8 cellular contexts compared by ENCODE assay signal in the genomic region with DNA sequence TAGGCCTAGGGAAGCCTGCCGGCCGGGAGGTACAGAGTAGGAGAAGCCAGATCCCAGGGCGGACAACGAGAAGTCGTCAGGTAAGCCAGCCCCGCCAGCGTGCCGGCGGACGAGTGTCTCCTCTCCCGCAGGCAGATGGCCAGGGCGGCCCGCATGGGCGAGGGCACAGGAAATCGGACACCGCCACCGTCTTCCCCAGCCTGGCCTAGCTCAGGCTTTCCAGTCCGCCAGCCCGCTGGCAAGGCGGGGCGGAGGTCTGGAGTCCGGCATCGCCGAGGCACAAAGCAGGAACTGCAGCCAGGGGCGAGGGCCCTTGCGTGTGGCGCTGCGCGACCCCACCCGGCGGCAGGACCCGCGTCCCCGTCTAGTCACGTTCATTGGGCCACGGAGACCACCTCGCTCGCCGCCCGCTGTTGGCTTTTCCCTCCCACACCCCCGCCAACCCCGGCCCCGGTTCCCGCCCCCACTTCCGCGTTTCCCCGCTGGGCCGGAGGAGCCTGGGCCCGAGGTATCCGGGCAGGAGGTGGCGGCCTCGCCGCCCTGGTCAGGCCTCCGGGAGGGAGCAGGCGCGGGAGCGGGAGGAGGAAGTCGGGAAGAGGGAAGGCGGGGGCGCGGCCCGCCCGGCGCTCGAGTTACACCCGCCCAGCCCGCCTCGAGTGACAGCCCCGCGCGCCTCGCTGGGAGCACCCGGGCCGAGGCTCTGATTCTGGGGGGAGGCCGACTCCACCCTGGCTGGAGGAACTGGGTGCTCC. TPM values are rescaled to one million over a fixed set of nuclear protein-coding genes. Genes with fewer than 3 reads are reported as not detected.
DNase-seq lines count a peak whose midpoint lies in the region; ATAC-seq and TF ChIP-seq lines count a peak whose summit lies in the region.

A gene (plus strand): TSS at position 655 of the 752 bp plus-strand sequence. CDS start 39,727 bp downstream, outside the sequence.

- 0 out of 2 replicates have a peak, but pooled peaks cover 9% of the 10 kb centered on the region for H3F3A ChIP-seq in Loucy (ENCODE audit: low read depth)

- H3K9me3 ChIP-seq in Loucy (ENCODE audit: insufficient read depth, low read depth, low read length) (no peaks in the 10 kb centered on the region), heart left ventricle (no peaks in the 10 kb centered on the region), upper lobe of right lung (no peaks in the 10 kb centered on the region)

- H4K20me1 ChIP-seq in Loucy (ENCODE audit: insufficient read depth, low read length, poor library complexity, severe bottlenecking), result no peaks in the 10 kb centered on the region

- no peak for TF ChIP-seq CTCF in Loucy (conservative IDR thresholded peaks at IDR 0.05; ENCODE audit: low read length)
- TF ChIP-seq CTCF in heart left ventricle (IDR thresholded peaks at IDR 0.05), result peak in 5 of 12 donors; percentile 7 to 25 (median 18)
- peak; percentile 18 for TF ChIP-seq CTCF in upper lobe of right lung (IDR thresholded peaks at IDR 0.05)

- H2AFZ ChIP-seq in Loucy (ENCODE audit: low read length), result peak within 1 kb of the TSS; percentile 64

- H3K4me3 ChIP-seq in Loucy (ENCODE audit: low read length, poor library complexity, severe bottlenecking) (peak within 1 kb of the TSS; percentile 77), heart left ventricle (peak within 1 kb of the TSS; percentile 62 to 92 (median 74)), upper lobe of right lung (peak within 1 kb of the TSS; percentile 64)

- H3K36me3 Mint-ChIP-seq in T-cell, result peaks cover 3% of the 10 kb centered on the region

- peaks cover 35 to 42% (median 38%) of the 10 kb centered on the region in 3 donors for H3K4me1 Mint-ChIP-seq in T-cell

- H3K9me3 Mint-ChIP-seq in T-cell, result no peaks in the 10 kb centered on the region

- POLR2A ChIA-PET in T-cell (lab: Charles Lee), result interaction anchor here (0.5 to 1.6 kb wide), 3 partner anchors 12 to 36 kb away, joined by 3 to 4 read pairs (median 4); no protein-coding TSS in a partner anchor

- H3K4me3 Mint-ChIP-seq in T-cell, result peak within 1 kb of the TSS; percentile 89 to 97 (median 95)

- 0 to 1% (median 1%) methylated on average over 56 to 74 of the region's 75 CpGs for WGBS in adipose tissue, 3 donors
- 0 to 1% (median 0%) methylated on average over 25 to 75 of the region's 75 CpGs for WGBS in heart left ventricle, 4 donors

- no peaks in the 10 kb centered on the region for H3K27me3 ChIP-seq in Loucy (ENCODE audit: insufficient read depth, low read length, poor library complexity, severe bottlenecking)
- H3K27me3 ChIP-seq in heart left ventricle, result no peaks in the 10 kb centered on the region
- no peaks in the 10 kb centered on the region for H3K27me3 ChIP-seq in upper lobe of right lung

- TF ChIP-seq POLR2A in heart left ventricle (IDR thresholded peaks at IDR 0.05), result peak in 1 of 2 donors; percentile 59

- no peaks in the 10 kb centered on the region for H3K27me3 Mint-ChIP-seq in T-cell

- H3K36me3 ChIP-seq in Loucy (ENCODE audit: insufficient read depth, low read length), result no peaks in the 10 kb centered on the region
- no peaks in the 10 kb centered on the region for H3K36me3 ChIP-seq in heart left ventricle
- no peaks in the 10 kb centered on the region for H3K36me3 ChIP-seq in upper lobe of right lung

- DNase-seq in GF-D8 (lab: John Stamatoyannopoulos, UW) (peak; percentile 42), GOT3 (lab: John Stamatoyannopoulos, UW) (peak; percentile 60), T-cell (peak in 33 of 34 experiments; percentile 31 to 63 (median 46)), heart left ventricle (peak; percentile 94 to 97 (median 95)), posterior cingulate gyrus (peak; percentile 74 to 97 (median 82)), upper lobe of right lung (peak; percentile 98)

- intact Hi-C loops in heart left ventricle (cut with DNase I) (loop anchor here (1.0 to 10.0 kb wide), 16 partner anchors 31 to 151 kb away; a partner anchor contains a TSS), posterior cingulate gyrus (cut with DNase I) (loop anchor here (1.0 to 2.0 kb wide), 2 partner anchors 37 to 94 kb away; no protein-coding TSS in a partner anchor), upper lobe of right lung (cut with DNase I) (no loop called here)

- peak within 1 kb of the TSS; percentile 73 for H3K9ac ChIP-seq in Loucy (ENCODE audit: low read depth, low read length, poor library complexity, severe bottlenecking)

- ATAC-seq in T-cell (replicated peaks in 1 of 4) (peak; percentile 66 to 72 (median 70)), heart left ventricle (peak; percentile 97 to 99 (median 99)), upper lobe of right lung (peak; percentile 98)

- no peaks in the 10 kb centered on the region for H3K9me2 ChIP-seq in Loucy (replicated peaks; ENCODE audit: low read depth, low read length)

- H3K27ac ChIP-seq in adipose tissue (ENCODE audit: low read depth, low read length) (peak within 1 kb of the TSS; percentile 97), heart left ventricle (peak within 1 kb of the TSS; percentile 94 to 100 (median 98)), upper lobe of right lung (peak within 1 kb of the TSS; percentile 99)

- H3K4me2 ChIP-seq in Loucy (ENCODE audit: low read depth, low read length, poor library complexity, severe bottlenecking), result peak within 1 kb of the TSS; percentile 98

- peaks cover 23% of the 10 kb centered on the region for H3K79me2 ChIP-seq in Loucy (ENCODE audit: insufficient read depth, low read length)

- H3K27ac Mint-ChIP-seq in T-cell, result peak within 1 kb of the TSS; percentile 94 to 95

- H3K4me1 ChIP-seq in Loucy (ENCODE audit: insufficient read depth, low read length, poor library complexity, severe bottlenecking) (peaks cover 31% of the 10 kb centered on the region), heart left ventricle (peaks cover 0 to 37% (median 20%) of the 10 kb centered on the region in 12 donors), upper lobe of right lung (peaks cover 35% of the 10 kb centered on the region)

- CTCF ChIA-PET in T-cell (lab: Charles Lee), result interaction anchor here in 1 of 2 donors (0.6 kb wide), 1 partner anchor 1026 kb away, joined by 3 read pairs; no protein-coding TSS in a partner anchor

RNA-seq across cellular contexts. Expression of the gene that starts here (rescaled TPM):
- total RNA-seq in T-cell (10 to 100 TPM in 3 of 5 donors, 1 to 10 TPM in 2; 9.2 to 12.8 (median 10.5) TPM), heart left ventricle (10 to 100 TPM; 12.9 to 24.8 (median 14.4) TPM), upper lobe of right lung (41.9 TPM)
- polyA plus RNA-seq in adipose tissue (10 to 100 TPM in 2 of 3 donors, 1 to 10 TPM in 1; 5.7 to 12.1 (median 10.5) TPM), heart left ventricle (1 to 10 TPM; 3.5 to 7.3 TPM)

Comparison
In these comparisons a context has a peak if more than half of its experiments do, and no peak if none do; other contexts are left out.
1. Peak in every context shown above with its lines: DNase-seq, ATAC-seq, H3K4me3 ChIP-seq and H3K27ac ChIP-seq.
2. DNase-seq: peak in every context shown above with its lines; median percentile 98 in upper lobe of right lung; 95 in heart left ventricle; 82 in posterior cingulate gyrus; 60 in GOT3; 46 in T-cell; 42 in GF-D8.